In genomic region chr6:4434655-4435054, GRCh38 we compare ENCODE assay signal across 18 cellular contexts.
A peak's percentile ranks its signal among the peaks of the same experiment; 100 is the strongest.
DNase-seq lines count a peak whose midpoint lies in the region; ATAC-seq, FAIRE-seq and TF ChIP-seq lines count a peak whose summit lies in the region.
"Had no signal": no experiment of that assay in that cellular context is flagged by ENCODE, and none has a peak within 500 bp of the region (broad histone marks: within the 10 kb centered on the region; RNA-seq: fewer than 3 reads in every experiment).

No MANE protein-coding gene starts in this region.

- H3K14ac ChIP-seq in trophoblast cell (ENCODE audit: low read length), result no peak overlapping the region

- no peaks in the 10 kb centered on the region for H3K36me3 Mint-ChIP-seq in GM23338 (ENCODE audit: low read depth)
- H3K36me3 Mint-ChIP-seq: CD4-positive, alpha-beta memory T cell had no signal

- no peak overlapping the region for H2BK5ac ChIP-seq in trophoblast cell (ENCODE audit: low read depth, low read length, poor library complexity)

- no peak overlapping the region for H3K4me3 Mint-ChIP-seq in GM23338
- H3K4me3 Mint-ChIP-seq: CD4-positive, alpha-beta memory T cell had no signal

- no peak overlapping the region for H4K8ac ChIP-seq in trophoblast cell (ENCODE audit: low read depth, low read length)

- no peak for TF ChIP-seq EP300 in K562 (IDR thresholded peaks at IDR 0.05; ENCODE audit: low read length)

- POLR2A ChIA-PET in K562 (lab: Yijun Ruan, JAX), result interaction anchor here (0.7 kb wide), 1 partner anchor 219 kb away, joined by 3 read pairs; no protein-coding TSS in a partner anchor

- H3K18ac ChIP-seq in trophoblast cell (ENCODE audit: low read length), result no peak overlapping the region

- FAIRE-seq in K562 (lab: Jason Lieb, UNC), result no peak
- FAIRE-seq: GM12891, GM18507, H1 had no signal

- no peak for TF ChIP-seq POLR2A in K562 (conservative IDR thresholded peaks at IDR 0.05)

- H3K4me2 ChIP-seq in GM23338 (no peak overlapping the region), K562 (ENCODE audit: insufficient read depth, low read length) (no peak overlapping the region), trophoblast cell (ENCODE audit: low read length) (no peak overlapping the region)

- no peak overlapping the region for H3K4ac ChIP-seq in trophoblast cell (ENCODE audit: low read depth, low read length)

- BruUV-seq in K562 (replicated peaks; lab: Mats Ljungman, UMichigan), result no TSS peak

- H3K36me3 ChIP-seq in GM23338 (ENCODE audit: insufficient read depth), result no peaks in the 10 kb centered on the region
- no peaks in the 10 kb centered on the region for H3K36me3 ChIP-seq in K562 (ENCODE audit: control insufficient read depth, insufficient read depth, low read length)
- H3K36me3 ChIP-seq in trophoblast cell (ENCODE audit: control insufficient read depth in 1 of 2, insufficient read depth in 2 of 2, low read length in 2 of 2), result no peaks in the 10 kb centered on the region

- no peak overlapping the region for H2AK5ac ChIP-seq in trophoblast cell (ENCODE audit: low read length)

- no peaks in the 10 kb centered on the region; the same call in 1 of the 2 replicates for H3K9me2 ChIP-seq in GM23338 (ENCODE audit: insufficient read depth)

- peaks cover 2% of the 10 kb centered on the region for H3K27me3 Mint-ChIP-seq in GM23338 (ENCODE audit: insufficient read depth, low read depth, poor library complexity)

- H2AFZ ChIP-seq in GM23338, result peak overlapping the region; percentile 56
- H2AFZ ChIP-seq in K562 (ENCODE audit: low read depth, low read length), result no peak overlapping the region
- H2AFZ ChIP-seq in trophoblast cell (ENCODE audit: insufficient read depth, low read length, poor library complexity), result no peak overlapping the region

- ATAC-seq in GM23338 (no peak), K562 (no peak), HG03354 (IDR thresholded peaks at IDR 0.05; ENCODE audit: poor library complexity, severe bottlenecking, unreplicated experiment) (no peak)

- no peaks in the 10 kb centered on the region for H3F3A ChIP-seq in GM23338 (replicated peaks; ENCODE audit: low read depth)

- H3K9me3 ChIP-seq in K562 (replicated peaks; ENCODE audit: control insufficient read depth, insufficient read depth, low read depth, low read length) (no peaks in the 10 kb centered on the region), trophoblast cell (ENCODE audit: insufficient read depth, low read depth, low read length) (peaks cover 1% of the 10 kb centered on the region)

- H3K27me3 ChIP-seq in GM23338 (ENCODE audit: insufficient read depth) (no peaks in the 10 kb centered on the region), K562 (ENCODE audit: control insufficient read depth in 2 of 2, insufficient read depth in 2 of 2, low read length in 2 of 2) (peaks cover 0 to 10% of the 10 kb centered on the region in 2 experiments; a peak in 2 of 5 replicates), trophoblast cell (ENCODE audit: insufficient read depth, low read length) (no peaks in the 10 kb centered on the region)

- DNase-seq in GM23338 (ENCODE audit: low spot score) (no peak), HT1080 (ENCODE audit: low read depth) (peak; percentile 17), K562 (ENCODE audit: extremely low read depth in 1 of 4, low spot score in 3 of 4) (no peak), trophoblast cell (peak; percentile 77 to 86), KBM-7 (no peak)
- DNase-seq: C1 segment of cervical spinal cord; Calu3; CD4-positive, alpha-beta memory T cell; COR-L47; DMS53; DMS79 treated with DMSO at 0.1 percent for 48 hours; GF-D8; H7; HCEC 1CT had no signal

- no peaks in the 10 kb centered on the region for H4K20me1 ChIP-seq in GM23338 (replicated peaks; ENCODE audit: insufficient read depth)
- no peaks in the 10 kb centered on the region for H4K20me1 ChIP-seq in K562 (replicated peaks; ENCODE audit: control insufficient read depth, insufficient read depth, low read length)

- H3K79me2 ChIP-seq in GM23338 (replicated peaks; ENCODE audit: insufficient read depth) (no peaks in the 10 kb centered on the region), K562 (ENCODE audit: control insufficient read depth, insufficient read depth, low read length) (no peaks in the 10 kb centered on the region), trophoblast cell (ENCODE audit: control insufficient read depth, insufficient read depth, low read length, poor library complexity) (peaks cover 2% of the 10 kb centered on the region)

- H2BK120ac ChIP-seq in trophoblast cell (ENCODE audit: insufficient read depth, low read length, poor library complexity), result no peak overlapping the region

- H3K27ac Mint-ChIP-seq in GM23338, result no peak overlapping the region
- H3K27ac Mint-ChIP-seq: CD4-positive, alpha-beta memory T cell had no signal

- no peak overlapping the region for H3K23ac ChIP-seq in trophoblast cell (ENCODE audit: low read length)

- 14% methylated on average over 4 of the region's 4 CpGs for WGBS in K562 (ENCODE audit: insufficient coverage, low coverage, missing lambda C conversion rate)
- no CpG with 5 or more reads among the region's 4 CpGs for WGBS in trophoblast cell (ENCODE audit: extremely low coverage, insufficient coverage, insufficient read length)

- peak overlapping the region; percentile 0 for H4K91ac ChIP-seq in trophoblast cell (ENCODE audit: low read depth, low read length)

- H3K27ac ChIP-seq in GM23338 (ENCODE audit: low read depth) (no peak overlapping the region), K562 (ENCODE audit: extremely low read depth, low read depth, low read length) (no peak overlapping the region), trophoblast cell (ENCODE audit: low read depth, low read length) (no peak overlapping the region)

- TF ChIP-seq CTCF in GM23338 (conservative IDR thresholded peaks at IDR 0.05; ENCODE audit: low read depth in 2 of 2) (no peak), K562 (IDR thresholded peaks at IDR 0.05 in 2 of 3, conservative IDR thresholded peaks at IDR 0.05 in 1 of 3; ENCODE audit: insufficient read depth in 2 of 3, low read depth in 1 of 3, low read length in 3 of 3) (no peak)

- H3K4me3 ChIP-seq in GM23338 (no peak overlapping the region), K562 (no peak overlapping the region), trophoblast cell (ENCODE audit: low read depth, low read length) (no peak overlapping the region)

- no peaks in the 10 kb centered on the region for H3K4me1 Mint-ChIP-seq in GM23338
- H3K4me1 Mint-ChIP-seq: CD4-positive, alpha-beta memory T cell had no signal

- in situ Hi-C loops in K562 (cut with MboI) (no loop called here), KBM-7 (cut with MboI; ENCODE audit: low pct_unique_long_range_greater_than_20kb, low sequenced_read_pairs) (no loop called here)

- intact Hi-C loops in K562 (cut with micrococcal nuclease), result no loop called here

- H3K9ac ChIP-seq in K562 (ENCODE audit: insufficient read depth in 1 of 2, low read depth in 2 of 2, low read length in 2 of 2), result no peak overlapping the region
- H3K9ac ChIP-seq in trophoblast cell (ENCODE audit: low read length), result no peak overlapping the region

- no peaks in the 10 kb centered on the region for H3K9me3 Mint-ChIP-seq in GM23338

- no peak for TF ChIP-seq RAD21 in K562 (CRISPR knock-in tag; conservative IDR thresholded peaks at IDR 0.05 in 1 of 2, IDR thresholded peaks at IDR 0.05 in 1 of 2)

- no peaks in the 10 kb centered on the region for H3K9me1 ChIP-seq in K562 (ENCODE audit: control insufficient read depth, insufficient read depth, low read length)

- H3K79me1 ChIP-seq in trophoblast cell (ENCODE audit: low read length), result peaks cover 4% of the 10 kb centered on the region

- H3K4me1 ChIP-seq in GM23338 (ENCODE audit: insufficient read depth) (no peaks in the 10 kb centered on the region), K562 (replicated peaks in 1 of 2; ENCODE audit: control insufficient read depth in 2 of 2, insufficient read depth in 2 of 2, low read length in 2 of 2) (no peaks in the 10 kb centered on the region), trophoblast cell (ENCODE audit: control insufficient read depth in 1 of 2, insufficient read depth in 2 of 2, low read length in 2 of 2) (peaks cover 2% of the 10 kb centered on the region in 2 experiments)

- CTCF ChIA-PET in K562 (lab: Yijun Ruan, JAX; ENCODE audit: low intra/inter-chr PET ratio), result no interaction called here

- H2BK12ac ChIP-seq in trophoblast cell (ENCODE audit: low read length), result no peak overlapping the region

- no peak overlapping the region for H4K12ac ChIP-seq in trophoblast cell (ENCODE audit: low read depth, low read length)

TF ChIP-seq in GM23338, 12 proteins besides CTCF, POLR2A, EP300 and RAD21 (continues in another document):
- no peak for TF ChIP-seq ZNF331 (CRISPR knock-in tag; IDR thresholded peaks at IDR 0.05; ENCODE audit: low read depth)
- no peak for TF ChIP-seq NANOG (IDR thresholded peaks at IDR 0.05; ENCODE audit: borderline replicate concordance)
- TF ChIP-seq JUNB (IDR thresholded peaks at IDR 0.05; ENCODE audit: unreplicated experiment), result no peak

TF ChIP-seq in K562, 482 proteins besides CTCF, POLR2A, EP300 and RAD21 (continues in another document):
- TF ChIP-seq NR2C1 (IDR thresholded peaks at IDR 0.05) (no peak), NR2C1 (tag; IDR thresholded peaks at IDR 0.05) (no peak), KLF13 (tag; IDR thresholded peaks at IDR 0.05; ENCODE audit: borderline replicate concordance, low read depth) (no peak), FOXK1 (CRISPR knock-in tag; IDR thresholded peaks at IDR 0.05; ENCODE audit: borderline replicate concordance) (no peak), DACH1 (IDR thresholded peaks at IDR 0.05; ENCODE audit: partially characterized antibody) (no peak), ZNF41 (CRISPR knock-in tag; conservative IDR thresholded peaks at IDR 0.05) (no peak), YBX1 (IDR thresholded peaks at IDR 0.05) (no peak), ZNF778 (CRISPR knock-in tag; IDR thresholded peaks at IDR 0.05) (no peak), RCOR1 (IDR thresholded peaks at IDR 0.05; ENCODE audit: borderline replicate concordance in 1 of 2, low read depth in 2 of 2, low read length in 2 of 2) (0 out of 4 replicates have a peak, but pooled peaks of 1 of the 2 experiments have one; percentile 11), GABPA (tag; conservative IDR thresholded peaks at IDR 0.05; ENCODE audit: low read depth) (0 out of 2 replicates have a peak, but pooled peaks have one; percentile 24), GATAD2A (IDR thresholded peaks at IDR 0.05) (no peak), FOSL1 (tag; conservative IDR thresholded peaks at IDR 0.05) (peak; percentile 46; the same call in 1 of the 2 replicates), MBD2 (IDR thresholded peaks at IDR 0.05; ENCODE audit: borderline replicate concordance, low read depth) (no peak), PKNOX1 (IDR thresholded peaks at IDR 0.05) (no peak)

Comparison
In these comparisons a context has a peak if more than half of its experiments do, and no peak if none do; other contexts are left out.
1. DNase-seq: peak in HT1080 (single experiment) and trophoblast cell (2 of 2); none in GM23338 (single experiment), K562 (0 of 4) and KBM-7 (single experiment).